ENCODE assay signal across 1 cellular context in the genomic region with DNA sequence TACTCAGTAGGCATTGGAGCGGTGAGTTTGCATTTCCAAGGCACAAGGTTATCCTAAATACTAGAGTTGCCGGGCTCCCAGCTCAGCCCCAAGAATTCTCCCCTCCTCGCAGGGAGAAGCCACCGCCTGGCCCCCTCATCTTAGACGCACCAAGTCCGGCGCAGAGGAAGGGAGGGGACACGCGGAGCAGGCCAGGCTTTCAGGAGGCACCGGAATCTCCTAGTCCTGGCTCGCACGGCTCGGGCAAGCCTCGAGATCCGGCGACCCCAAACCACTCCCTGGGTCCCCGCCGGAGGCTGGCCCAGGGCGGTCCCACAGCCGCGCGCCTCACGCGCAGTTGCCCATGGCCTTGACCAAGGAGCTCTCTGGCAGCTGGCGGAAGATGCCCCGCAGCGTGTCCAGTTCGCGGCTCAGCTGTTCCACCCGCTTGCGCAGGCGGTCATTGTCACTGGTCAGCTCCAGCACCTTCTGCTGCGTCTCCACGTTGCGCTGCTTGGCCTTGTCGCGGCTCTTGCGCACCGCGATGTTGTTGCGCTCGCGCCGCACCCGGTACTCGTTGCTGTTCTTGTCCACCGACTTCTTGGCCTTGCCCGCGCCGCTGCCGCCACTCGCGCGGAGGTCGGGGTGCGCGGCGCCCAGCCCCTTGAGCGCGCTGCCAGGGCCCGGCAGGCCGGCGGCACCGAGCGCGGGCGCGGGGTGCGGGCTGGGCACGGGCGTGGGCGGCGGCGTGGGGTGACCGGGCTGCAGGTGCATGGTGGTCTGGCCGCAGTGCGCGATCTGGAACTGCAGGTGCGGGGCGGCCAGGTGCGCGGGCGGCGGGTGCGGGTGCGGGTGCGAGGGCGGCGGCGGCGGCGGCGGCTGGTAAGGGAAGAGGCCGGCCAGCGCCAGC.
TF ChIP-seq lines count a peak whose summit lies in the region.

No MANE protein-coding gene starts in this region.

TF ChIP-seq in HepG2, 621 proteins besides CTCF, POLR2A, EP300 and RAD21 (continued from another document and continues in another):
- TF ChIP-seq, protein P1, sequence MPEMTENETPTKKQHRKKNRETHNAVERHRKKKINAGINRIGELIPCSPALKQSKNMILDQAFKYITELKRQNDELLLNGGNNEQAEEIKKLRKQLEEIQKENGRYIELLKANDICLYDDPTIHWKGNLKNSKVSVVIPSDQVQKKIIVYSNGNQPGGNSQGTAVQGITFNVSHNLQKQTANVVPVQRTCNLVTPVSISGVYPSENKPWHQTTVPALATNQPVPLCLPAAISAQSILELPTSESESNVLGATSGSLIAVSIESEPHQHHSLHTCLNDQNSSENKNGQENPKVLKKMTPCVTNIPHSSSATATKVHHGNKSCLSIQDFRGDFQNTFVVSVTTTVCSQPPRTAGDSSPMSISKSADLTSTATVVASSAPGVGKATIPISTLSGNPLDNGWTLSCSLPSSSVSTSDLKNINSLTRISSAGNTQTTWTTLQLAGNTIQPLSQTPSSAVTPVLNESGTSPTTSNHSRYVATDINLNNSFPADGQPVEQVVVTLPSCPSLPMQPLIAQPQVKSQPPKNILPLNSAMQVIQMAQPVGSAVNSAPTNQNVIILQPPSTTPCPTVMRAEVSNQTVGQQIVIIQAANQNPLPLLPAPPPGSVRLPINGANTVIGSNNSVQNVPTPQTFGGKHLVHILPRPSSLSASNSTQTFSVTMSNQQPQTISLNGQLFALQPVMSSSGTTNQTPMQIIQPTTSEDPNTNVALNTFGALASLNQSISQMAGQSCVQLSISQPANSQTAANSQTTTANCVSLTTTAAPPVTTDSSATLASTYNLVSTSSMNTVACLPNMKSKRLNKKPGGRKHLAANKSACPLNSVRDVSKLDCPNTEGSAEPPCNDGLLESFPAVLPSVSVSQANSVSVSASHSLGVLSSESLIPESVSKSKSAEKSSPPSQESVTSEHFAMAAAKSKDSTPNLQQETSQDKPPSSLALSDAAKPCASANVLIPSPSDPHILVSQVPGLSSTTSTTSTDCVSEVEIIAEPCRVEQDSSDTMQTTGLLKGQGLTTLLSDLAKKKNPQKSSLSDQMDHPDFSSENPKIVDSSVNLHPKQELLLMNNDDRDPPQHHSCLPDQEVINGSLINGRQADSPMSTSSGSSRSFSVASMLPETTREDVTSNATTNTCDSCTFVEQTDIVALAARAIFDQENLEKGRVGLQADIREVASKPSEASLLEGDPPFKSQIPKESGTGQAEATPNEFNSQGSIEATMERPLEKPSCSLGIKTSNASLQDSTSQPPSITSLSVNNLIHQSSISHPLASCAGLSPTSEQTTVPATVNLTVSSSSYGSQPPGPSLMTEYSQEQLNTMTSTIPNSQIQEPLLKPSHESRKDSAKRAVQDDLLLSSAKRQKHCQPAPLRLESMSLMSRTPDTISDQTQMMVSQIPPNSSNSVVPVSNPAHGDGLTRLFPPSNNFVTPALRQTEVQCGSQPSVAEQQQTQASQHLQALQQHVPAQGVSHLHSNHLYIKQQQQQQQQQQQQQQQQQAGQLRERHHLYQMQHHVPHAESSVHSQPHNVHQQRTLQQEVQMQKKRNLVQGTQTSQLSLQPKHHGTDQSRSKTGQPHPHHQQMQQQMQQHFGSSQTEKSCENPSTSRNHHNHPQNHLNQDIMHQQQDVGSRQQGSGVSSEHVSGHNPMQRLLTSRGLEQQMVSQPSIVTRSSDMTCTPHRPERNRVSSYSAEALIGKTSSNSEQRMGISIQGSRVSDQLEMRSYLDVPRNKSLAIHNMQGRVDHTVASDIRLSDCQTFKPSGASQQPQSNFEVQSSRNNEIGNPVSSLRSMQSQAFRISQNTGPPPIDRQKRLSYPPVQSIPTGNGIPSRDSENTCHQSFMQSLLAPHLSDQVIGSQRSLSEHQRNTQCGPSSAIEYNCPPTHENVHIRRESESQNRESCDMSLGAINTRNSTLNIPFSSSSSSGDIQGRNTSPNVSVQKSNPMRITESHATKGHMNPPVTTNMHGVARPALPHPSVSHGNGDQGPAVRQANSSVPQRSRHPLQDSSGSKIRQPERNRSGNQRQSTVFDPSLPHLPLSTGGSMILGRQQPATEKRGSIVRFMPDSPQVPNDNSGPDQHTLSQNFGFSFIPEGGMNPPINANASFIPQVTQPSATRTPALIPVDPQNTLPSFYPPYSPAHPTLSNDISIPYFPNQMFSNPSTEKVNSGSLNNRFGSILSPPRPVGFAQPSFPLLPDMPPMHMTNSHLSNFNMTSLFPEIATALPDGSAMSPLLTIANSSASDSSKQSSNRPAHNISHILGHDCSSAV (CRISPR knock-in tag; IDR thresholded peaks at IDR 0.05; ENCODE audit: borderline replicate concordance): no peak
- 0 out of 2 replicates have a peak, but pooled peaks have one; percentile 63 for TF ChIP-seq ZNF678 (CRISPR knock-in tag; IDR thresholded peaks at IDR 0.05)
- peak; percentile 53; the same call in 1 of the 2 replicates for TF ChIP-seq KAT7 (CRISPR knock-in tag; IDR thresholded peaks at IDR 0.05; ENCODE audit: borderline replicate concordance)
- TF ChIP-seq, protein P2, sequence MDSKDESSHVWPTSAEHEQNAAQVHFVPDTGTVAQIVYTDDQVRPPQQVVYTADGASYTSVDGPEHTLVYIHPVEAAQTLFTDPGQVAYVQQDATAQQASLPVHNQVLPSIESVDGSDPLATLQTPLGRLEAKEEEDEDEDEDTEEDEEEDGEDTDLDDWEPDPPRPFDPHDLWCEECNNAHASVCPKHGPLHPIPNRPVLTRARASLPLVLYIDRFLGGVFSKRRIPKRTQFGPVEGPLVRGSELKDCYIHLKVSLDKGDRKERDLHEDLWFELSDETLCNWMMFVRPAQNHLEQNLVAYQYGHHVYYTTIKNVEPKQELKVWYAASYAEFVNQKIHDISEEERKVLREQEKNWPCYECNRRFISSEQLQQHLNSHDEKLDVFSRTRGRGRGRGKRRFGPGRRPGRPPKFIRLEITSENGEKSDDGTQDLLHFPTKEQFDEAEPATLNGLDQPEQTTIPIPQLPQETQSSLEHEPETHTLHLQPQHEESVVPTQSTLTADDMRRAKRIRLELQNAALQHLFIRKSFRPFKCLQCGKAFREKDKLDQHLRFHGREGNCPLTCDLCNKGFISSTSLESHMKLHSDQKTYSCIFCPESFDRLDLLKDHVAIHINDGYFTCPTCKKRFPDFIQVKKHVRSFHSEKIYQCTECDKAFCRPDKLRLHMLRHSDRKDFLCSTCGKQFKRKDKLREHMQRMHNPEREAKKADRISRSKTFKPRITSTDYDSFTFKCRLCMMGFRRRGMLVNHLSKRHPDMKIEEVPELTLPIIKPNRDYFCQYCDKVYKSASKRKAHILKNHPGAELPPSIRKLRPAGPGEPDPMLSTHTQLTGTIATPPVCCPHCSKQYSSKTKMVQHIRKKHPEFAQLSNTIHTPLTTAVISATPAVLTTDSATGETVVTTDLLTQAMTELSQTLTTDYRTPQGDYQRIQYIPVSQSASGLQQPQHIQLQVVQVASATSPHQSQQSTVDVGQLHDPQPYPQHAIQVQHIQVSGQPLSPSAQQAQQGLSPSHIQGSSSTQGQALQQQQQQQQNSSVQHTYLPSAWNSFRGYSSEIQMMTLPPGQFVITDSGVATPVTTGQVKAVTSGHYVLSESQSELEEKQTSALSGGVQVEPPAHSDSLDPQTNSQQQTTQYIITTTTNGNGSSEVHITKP (CRISPR knock-in tag; IDR thresholded peaks at IDR 0.05; ENCODE audit: low read depth): no peak
- TF ChIP-seq ZNF768 (CRISPR knock-in tag; IDR thresholded peaks at IDR 0.05): 0 out of 2 replicates have a peak, but pooled peaks have one; percentile 44
- TF ChIP-seq, protein P3, sequence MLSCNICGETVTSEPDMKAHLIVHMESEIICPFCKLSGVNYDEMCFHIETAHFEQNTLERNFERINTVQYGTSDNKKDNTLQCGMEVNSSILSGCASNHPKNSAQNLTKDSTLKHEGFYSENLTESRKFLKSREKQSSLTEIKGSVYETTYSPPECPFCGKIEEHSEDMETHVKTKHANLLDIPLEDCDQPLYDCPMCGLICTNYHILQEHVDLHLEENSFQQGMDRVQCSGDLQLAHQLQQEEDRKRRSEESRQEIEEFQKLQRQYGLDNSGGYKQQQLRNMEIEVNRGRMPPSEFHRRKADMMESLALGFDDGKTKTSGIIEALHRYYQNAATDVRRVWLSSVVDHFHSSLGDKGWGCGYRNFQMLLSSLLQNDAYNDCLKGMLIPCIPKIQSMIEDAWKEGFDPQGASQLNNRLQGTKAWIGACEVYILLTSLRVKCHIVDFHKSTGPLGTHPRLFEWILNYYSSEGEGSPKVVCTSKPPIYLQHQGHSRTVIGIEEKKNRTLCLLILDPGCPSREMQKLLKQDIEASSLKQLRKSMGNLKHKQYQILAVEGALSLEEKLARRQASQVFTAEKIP (CRISPR knock-in tag; IDR thresholded peaks at IDR 0.05; ENCODE audit: borderline replicate concordance): no peak
- peak; percentile 33; the same call in 1 of the 2 replicates for TF ChIP-seq RARA (CRISPR knock-in tag; IDR thresholded peaks at IDR 0.05)
- peak; percentile 38; the same call in 1 of the 2 replicates for TF ChIP-seq ZMYM4 (CRISPR knock-in tag; IDR thresholded peaks at IDR 0.05)
- TF ChIP-seq CAMTA2 (CRISPR knock-in tag; IDR thresholded peaks at IDR 0.05; ENCODE audit: borderline replicate concordance): no peak
- no peak for TF ChIP-seq MIXL1 (CRISPR knock-in tag; IDR thresholded peaks at IDR 0.05)
- TF ChIP-seq, protein P4, sequence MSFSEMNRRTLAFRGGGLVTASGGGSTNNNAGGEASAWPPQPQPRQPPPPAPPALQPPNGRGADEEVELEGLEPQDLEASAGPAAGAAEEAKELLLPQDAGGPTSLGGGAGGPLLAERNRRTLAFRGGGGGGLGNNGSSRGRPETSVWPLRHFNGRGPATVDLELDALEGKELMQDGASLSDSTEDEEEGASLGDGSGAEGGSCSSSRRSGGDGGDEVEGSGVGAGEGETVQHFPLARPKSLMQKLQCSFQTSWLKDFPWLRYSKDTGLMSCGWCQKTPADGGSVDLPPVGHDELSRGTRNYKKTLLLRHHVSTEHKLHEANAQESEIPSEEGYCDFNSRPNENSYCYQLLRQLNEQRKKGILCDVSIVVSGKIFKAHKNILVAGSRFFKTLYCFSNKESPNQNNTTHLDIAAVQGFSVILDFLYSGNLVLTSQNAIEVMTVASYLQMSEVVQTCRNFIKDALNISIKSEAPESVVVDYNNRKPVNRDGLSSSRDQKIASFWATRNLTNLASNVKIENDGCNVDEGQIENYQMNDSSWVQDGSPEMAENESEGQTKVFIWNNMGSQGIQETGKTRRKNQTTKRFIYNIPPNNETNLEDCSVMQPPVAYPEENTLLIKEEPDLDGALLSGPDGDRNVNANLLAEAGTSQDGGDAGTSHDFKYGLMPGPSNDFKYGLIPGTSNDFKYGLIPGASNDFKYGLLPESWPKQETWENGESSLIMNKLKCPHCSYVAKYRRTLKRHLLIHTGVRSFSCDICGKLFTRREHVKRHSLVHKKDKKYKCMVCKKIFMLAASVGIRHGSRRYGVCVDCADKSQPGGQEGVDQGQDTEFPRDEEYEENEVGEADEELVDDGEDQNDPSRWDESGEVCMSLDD (CRISPR knock-in tag; IDR thresholded peaks at IDR 0.05; ENCODE audit: borderline replicate concordance): no peak
- no peak for TF ChIP-seq ZNF264 (CRISPR knock-in tag; IDR thresholded peaks at IDR 0.05)
- 0 out of 2 replicates have a peak, but pooled peaks have one; percentile 34 for TF ChIP-seq ZNF703 (CRISPR knock-in tag; IDR thresholded peaks at IDR 0.05; ENCODE audit: borderline replicate concordance)
- peak; percentile 95 for TF ChIP-seq RBM22 (optimal IDR thresholded peaks at IDR 0.05; ENCODE audit: low read length)
- no peak for TF ChIP-seq ZNF292 (CRISPR knock-in tag; IDR thresholded peaks at IDR 0.05; ENCODE audit: borderline replicate concordance, low read depth)
- no peak for TF ChIP-seq BRCA1 (CRISPR knock-in tag; IDR thresholded peaks at IDR 0.05)
- TF ChIP-seq ZFP36L1 (CRISPR knock-in tag; IDR thresholded peaks at IDR 0.05): no peak
- TF ChIP-seq TRIM24 (CRISPR knock-in tag; IDR thresholded peaks at IDR 0.05): no peak
- no peak for TF ChIP-seq NFE2 (CRISPR knock-in tag; IDR thresholded peaks at IDR 0.05)
- TF ChIP-seq, protein P5, sequence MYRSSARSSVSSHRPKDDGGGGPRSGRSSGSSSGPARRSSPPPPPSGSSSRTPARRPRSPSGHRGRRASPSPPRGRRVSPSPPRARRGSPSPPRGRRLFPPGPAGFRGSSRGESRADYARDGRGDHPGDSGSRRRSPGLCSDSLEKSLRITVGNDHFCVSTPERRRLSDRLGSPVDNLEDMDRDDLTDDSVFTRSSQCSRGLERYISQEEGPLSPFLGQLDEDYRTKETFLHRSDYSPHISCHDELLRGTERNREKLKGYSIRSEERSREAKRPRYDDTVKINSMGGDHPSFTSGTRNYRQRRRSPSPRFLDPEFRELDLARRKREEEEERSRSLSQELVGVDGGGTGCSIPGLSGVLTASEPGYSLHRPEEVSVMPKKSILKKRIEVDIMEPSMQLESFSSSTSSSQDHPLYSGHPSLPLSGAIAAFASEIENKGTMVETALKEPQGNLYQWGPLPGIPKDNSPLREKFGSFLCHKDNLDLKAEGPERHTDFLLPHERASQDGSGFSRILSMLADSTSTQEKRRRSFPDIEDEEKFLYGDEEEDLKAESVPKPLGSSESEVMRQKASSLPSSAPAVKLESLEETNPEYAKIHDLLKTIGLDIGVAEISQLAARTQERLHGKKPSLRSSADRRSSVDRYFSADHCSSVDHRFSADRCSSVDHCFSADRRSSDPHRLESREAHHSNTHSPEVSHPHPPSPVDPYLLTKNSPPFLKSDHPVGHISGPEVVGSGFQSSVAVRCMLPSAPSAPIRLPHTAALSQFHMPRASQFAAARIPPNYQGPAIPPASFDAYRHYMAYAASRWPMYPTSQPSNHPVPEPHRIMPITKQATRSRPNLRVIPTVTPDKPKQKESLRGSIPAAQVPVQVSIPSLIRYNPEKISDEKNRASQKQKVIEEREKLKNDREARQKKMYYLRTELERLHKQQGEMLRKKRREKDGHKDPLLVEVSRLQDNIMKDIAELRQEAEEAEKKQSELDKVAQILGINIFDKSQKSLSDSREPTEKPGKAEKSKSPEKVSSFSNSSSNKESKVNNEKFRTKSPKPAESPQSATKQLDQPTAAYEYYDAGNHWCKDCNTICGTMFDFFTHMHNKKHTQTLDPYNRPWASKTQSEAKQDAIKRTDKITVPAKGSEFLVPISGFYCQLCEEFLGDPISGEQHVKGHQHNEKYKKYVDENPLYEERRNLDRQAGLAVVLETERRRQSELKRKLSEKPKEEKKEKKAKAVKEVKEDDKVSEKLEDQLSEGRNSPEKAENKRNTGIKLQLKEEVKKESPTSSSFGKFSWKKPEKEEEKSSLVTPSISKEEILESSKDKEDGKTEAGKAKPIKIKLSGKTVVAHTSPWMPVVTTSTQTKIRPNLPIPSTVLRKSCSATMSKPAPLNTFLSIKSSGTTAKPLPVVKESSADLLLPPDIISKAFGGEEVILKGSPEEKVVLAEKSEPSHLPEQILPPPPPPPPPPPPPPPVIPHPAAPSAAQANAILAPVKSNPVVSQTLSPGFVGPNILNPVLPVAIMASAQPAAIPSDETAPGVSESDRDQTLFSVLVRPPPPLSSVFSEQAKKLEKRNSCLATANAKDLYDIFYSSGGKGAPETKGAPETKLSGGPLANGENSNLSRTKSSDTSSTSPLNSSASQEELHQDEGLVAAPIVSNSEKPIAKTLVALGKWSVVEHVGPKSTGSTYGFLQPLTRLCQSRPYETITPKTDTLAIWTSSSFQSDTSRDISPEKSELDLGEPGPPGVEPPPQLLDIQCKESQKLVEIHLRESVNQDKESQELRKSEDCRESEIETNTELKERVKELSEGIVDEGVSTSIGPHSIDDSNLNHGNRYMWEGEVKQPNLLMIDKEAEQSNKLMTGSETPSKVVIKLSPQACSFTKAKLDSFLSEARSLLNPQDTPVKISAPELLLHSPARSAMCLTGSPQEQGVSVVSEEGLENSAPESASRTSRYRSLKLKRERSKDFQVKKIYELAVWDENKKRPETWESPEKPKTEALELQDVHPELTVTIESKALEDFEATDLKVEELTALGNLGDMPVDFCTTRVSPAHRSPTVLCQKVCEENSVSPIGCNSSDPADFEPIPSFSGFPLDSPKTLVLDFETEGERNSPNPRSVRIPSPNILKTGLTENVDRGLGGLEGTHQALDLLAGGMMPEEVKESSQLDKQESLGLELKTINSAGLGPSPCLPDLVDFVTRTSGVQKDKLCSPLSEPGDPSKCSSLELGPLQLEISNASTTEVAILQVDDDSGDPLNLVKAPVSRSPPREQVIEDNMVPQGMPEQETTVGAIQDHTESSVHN (CRISPR knock-in tag; IDR thresholded peaks at IDR 0.05): 0 out of 2 replicates have a peak, but pooled peaks have one; percentile 29
- no peak for TF ChIP-seq SOX6 (IDR thresholded peaks at IDR 0.05)
- TF ChIP-seq SOX6 (CRISPR knock-in tag; IDR thresholded peaks at IDR 0.05): 0 out of 2 replicates have a peak, but pooled peaks have one; percentile 13
